In the genomic region with DNA sequence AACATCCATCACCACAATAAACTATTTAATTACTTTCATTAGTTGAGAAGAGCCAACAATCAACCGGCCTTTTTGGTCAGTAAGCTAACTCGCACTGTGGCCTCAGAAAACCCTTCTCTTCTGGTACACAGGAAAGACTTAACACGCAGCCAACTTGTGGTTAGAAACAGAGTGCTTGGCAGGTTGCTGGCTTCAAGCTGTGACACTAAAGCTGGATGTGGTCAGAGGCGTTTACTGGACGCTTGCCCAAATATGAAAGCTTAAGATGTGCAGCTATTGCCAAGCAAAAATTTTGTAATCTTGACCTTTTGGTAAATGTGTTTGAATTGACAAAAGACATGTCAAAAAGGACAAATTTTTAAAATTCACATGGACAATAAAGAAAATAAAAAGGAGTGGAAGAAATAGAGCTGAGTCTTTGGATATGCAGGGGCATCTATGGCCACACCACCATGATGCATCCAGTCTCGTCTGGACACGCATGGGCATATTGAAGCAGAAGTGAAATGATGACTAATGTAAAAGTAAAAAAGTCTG, we compare ENCODE assay signal across 8 cellular contexts. TPM values are rescaled to one million over a fixed set of nuclear protein-coding genes. Genes with fewer than 3 reads are reported as not detected.
DNase-seq lines count a peak whose midpoint lies in the region; ATAC-seq, FAIRE-seq and TF ChIP-seq lines count a peak whose summit lies in the region.

No MANE protein-coding gene starts in this region.

- no peaks in the 10 kb centered on the region for H3K9me3 Mint-ChIP-seq in astrocyte (ENCODE audit: unreplicated experiment)
- no peaks in the 10 kb centered on the region for H3K9me3 Mint-ChIP-seq in memory B cell
- no peaks in the 10 kb centered on the region for H3K9me3 Mint-ChIP-seq in activated CD4-positive, alpha-beta memory T cell treated with anti-CD3 and anti-CD28 coated beads for 36 hours
- no peaks in the 10 kb centered on the region for H3K9me3 Mint-ChIP-seq in activated naive CD4-positive, alpha-beta T cell treated with anti-CD3 and anti-CD28 coated beads, Interleukin-2, amount 10 ng/mL, durations not matched to agents 7 days and 5 days

- ATAC-seq in GM18498 (IDR thresholded peaks at IDR 0.05; ENCODE audit: unreplicated experiment) (peak; percentile 84), HG02571 (IDR thresholded peaks at IDR 0.05; ENCODE audit: unreplicated experiment) (peak; percentile 63), memory B cell (ENCODE audit: low read depth) (no peak)

- no peak for FAIRE-seq in astrocyte (lab: Jason Lieb, UNC)

- H3K27me3 Mint-ChIP-seq in astrocyte (ENCODE audit: low read depth, unreplicated experiment) (no peaks in the 10 kb centered on the region), memory B cell (no peaks in the 10 kb centered on the region)
- peaks cover 13% of the 10 kb centered on the region for H3K27me3 Mint-ChIP-seq in activated CD4-positive, alpha-beta memory T cell treated with anti-CD3 and anti-CD28 coated beads for 36 hours
- H3K27me3 Mint-ChIP-seq in activated naive CD4-positive, alpha-beta T cell treated with anti-CD3 and anti-CD28 coated beads, Interleukin-2, amount 10 ng/mL, durations not matched to agents 7 days and 5 days = peaks cover 2% of the 10 kb centered on the region

- H3K36me3 ChIP-seq in astrocyte (ENCODE audit: insufficient read depth, low read length) = no peaks in the 10 kb centered on the region

- CTCF ChIA-PET in activated CD4-positive, alpha-beta memory T cell treated with anti-CD3 and anti-CD28 coated beads for 36 hours (lab: Charles Lee) = no interaction called here
- CTCF ChIA-PET in activated naive CD4-positive, alpha-beta T cell treated with anti-CD3 and anti-CD28 coated beads, Interleukin-2, amount 10 ng/mL, durations not matched to agents 7 days and 5 days (lab: Charles Lee) = no interaction called here

- H3K36me3 Mint-ChIP-seq in astrocyte (ENCODE audit: low read depth, unreplicated experiment) (no peaks in the 10 kb centered on the region), memory B cell (no peaks in the 10 kb centered on the region)
- no peaks in the 10 kb centered on the region for H3K36me3 Mint-ChIP-seq in activated CD4-positive, alpha-beta memory T cell treated with anti-CD3 and anti-CD28 coated beads for 36 hours
- H3K36me3 Mint-ChIP-seq in activated naive CD4-positive, alpha-beta T cell treated with anti-CD3 and anti-CD28 coated beads, Interleukin-2, amount 10 ng/mL, durations not matched to agents 7 days and 5 days = no peaks in the 10 kb centered on the region

- H3K4me3 ChIP-seq in astrocyte (ENCODE audit: insufficient read depth, low read depth, low read length) = no peak overlapping the region

- no peaks in the 10 kb centered on the region for H3K9me3 ChIP-seq in astrocyte (ENCODE audit: insufficient read depth, low read depth, low read length)

- DNase-seq in NAMALWA (ENCODE audit: low spot score) (peak; percentile 77), astrocyte (ENCODE audit: low read depth) (peak; percentile 90), memory B cell (ENCODE audit: low spot score in 2 of 2) (no peak), NCI-H524 (lab: John Stamatoyannopoulos, UW) (no peak)
- no peak for DNase-seq in activated CD4-positive, alpha-beta memory T cell treated with anti-CD3 and anti-CD28 coated beads for 36 hours
- no peak for DNase-seq in activated naive CD4-positive, alpha-beta T cell treated with anti-CD3 and anti-CD28 coated beads, Interleukin-2, amount 10 ng/mL, durations not matched to agents 7 days and 5 days

- H3K27ac Mint-ChIP-seq in astrocyte (ENCODE audit: unreplicated experiment) = no peak overlapping the region
- peak overlapping the region; percentile 74 for H3K27ac Mint-ChIP-seq in memory B cell
- H3K27ac Mint-ChIP-seq in activated CD4-positive, alpha-beta memory T cell treated with anti-CD3 and anti-CD28 coated beads for 36 hours = no peak overlapping the region
- no peak overlapping the region for H3K27ac Mint-ChIP-seq in activated naive CD4-positive, alpha-beta T cell treated with anti-CD3 and anti-CD28 coated beads, Interleukin-2, amount 10 ng/mL, durations not matched to agents 7 days and 5 days

- H3K4me1 Mint-ChIP-seq in astrocyte (ENCODE audit: low read depth, unreplicated experiment) (peaks cover 17% of the 10 kb centered on the region), memory B cell (peaks cover 14% of the 10 kb centered on the region)
- no peaks in the 10 kb centered on the region for H3K4me1 Mint-ChIP-seq in activated CD4-positive, alpha-beta memory T cell treated with anti-CD3 and anti-CD28 coated beads for 36 hours (ENCODE audit: low read depth)
- H3K4me1 Mint-ChIP-seq in activated naive CD4-positive, alpha-beta T cell treated with anti-CD3 and anti-CD28 coated beads, Interleukin-2, amount 10 ng/mL, durations not matched to agents 7 days and 5 days = no peaks in the 10 kb centered on the region

- H4K20me1 ChIP-seq in astrocyte (ENCODE audit: insufficient read depth, low read length) = no peaks in the 10 kb centered on the region

- H2AFZ ChIP-seq in astrocyte (ENCODE audit: low read depth, low read length) = no peak overlapping the region

- no peak overlapping the region for H3K4me3 Mint-ChIP-seq in astrocyte (ENCODE audit: unreplicated experiment)
- no peak overlapping the region for H3K4me3 Mint-ChIP-seq in memory B cell
- H3K4me3 Mint-ChIP-seq in activated CD4-positive, alpha-beta memory T cell treated with anti-CD3 and anti-CD28 coated beads for 36 hours = no peak overlapping the region
- H3K4me3 Mint-ChIP-seq in activated naive CD4-positive, alpha-beta T cell treated with anti-CD3 and anti-CD28 coated beads, Interleukin-2, amount 10 ng/mL, durations not matched to agents 7 days and 5 days = no peak overlapping the region

- peaks cover 5% of the 10 kb centered on the region for H3K4me1 ChIP-seq in astrocyte (ENCODE audit: insufficient read depth, low read length)

- intact Hi-C loops in activated CD4-positive, alpha-beta memory T cell treated with anti-CD3 and anti-CD28 coated beads for 36 hours (cut with micrococcal nuclease) = no loop called here

- POLR2A ChIA-PET in activated CD4-positive, alpha-beta memory T cell treated with anti-CD3 and anti-CD28 coated beads for 36 hours (lab: Charles Lee) = no interaction called here

- no peaks in the 10 kb centered on the region for H3K79me2 ChIP-seq in astrocyte (ENCODE audit: insufficient read depth, low read length)

- no peak overlapping the region for H3K9ac ChIP-seq in astrocyte (ENCODE audit: low read length)

- H3K27ac ChIP-seq in astrocyte (ENCODE audit: low read depth, low read length) = no peak overlapping the region

- H3K4me2 ChIP-seq in astrocyte (ENCODE audit: low read length) = peak overlapping the region; percentile 29

- H3K27me3 ChIP-seq in astrocyte (ENCODE audit: insufficient read depth, low read length) = no peaks in the 10 kb centered on the region

- no peak for TF ChIP-seq CTCF in astrocyte (IDR thresholded peaks at IDR 0.05; ENCODE audit: insufficient read depth, low read depth, low read length)

RNA-seq across cellular contexts. Expression of a gene that starts 2.6 kb away (rescaled TPM):
- total RNA-seq in astrocyte = 0.73 and 1.1 TPM in 2 replicates
- under 1 TPM; 0.29 to 0.33 TPM for total RNA-seq in activated CD4-positive, alpha-beta memory T cell treated with anti-CD3 and anti-CD28 coated beads for 36 hours

RNA-seq across cellular contexts. Expression of a gene that starts 17.1 kb away (rescaled TPM):
- 0.53 and 0.70 TPM in 2 replicates for total RNA-seq in astrocyte
- total RNA-seq in activated CD4-positive, alpha-beta memory T cell treated with anti-CD3 and anti-CD28 coated beads for 36 hours = not detected

RNA-seq across cellular contexts. Expression of a gene that starts 27.9 kb away (rescaled TPM):
- total RNA-seq in astrocyte = 0.94 and 1.2 TPM in 2 replicates
- not detected for total RNA-seq in activated CD4-positive, alpha-beta memory T cell treated with anti-CD3 and anti-CD28 coated beads for 36 hours

RNA-seq across cellular contexts. Expression of a gene that starts 43.3 kb away (rescaled TPM):
- 1.2 and 4.1 TPM in 2 replicates for total RNA-seq in astrocyte
- not detected for total RNA-seq in activated CD4-positive, alpha-beta memory T cell treated with anti-CD3 and anti-CD28 coated beads for 36 hours

Comparison
In these comparisons a context has a peak if more than half of its experiments do, and no peak if none do; other contexts are left out.
1. DNase-seq: peak in NAMALWA (single experiment) and astrocyte (single experiment); none in memory B cell (0 of 2), activated CD4-positive, alpha-beta memory T cell treated with anti-CD3 and anti-CD28 coated beads for 36 hours (single experiment), NCI-H524 (0 of 2) and activated naive CD4-positive, alpha-beta T cell treated with anti-CD3 and anti-CD28 coated beads, Interleukin-2, amount 10 ng/mL, durations not matched to agents 7 days and 5 days (single experiment).